ENCODE assay signal across 10 cellular contexts in the genomic region with DNA sequence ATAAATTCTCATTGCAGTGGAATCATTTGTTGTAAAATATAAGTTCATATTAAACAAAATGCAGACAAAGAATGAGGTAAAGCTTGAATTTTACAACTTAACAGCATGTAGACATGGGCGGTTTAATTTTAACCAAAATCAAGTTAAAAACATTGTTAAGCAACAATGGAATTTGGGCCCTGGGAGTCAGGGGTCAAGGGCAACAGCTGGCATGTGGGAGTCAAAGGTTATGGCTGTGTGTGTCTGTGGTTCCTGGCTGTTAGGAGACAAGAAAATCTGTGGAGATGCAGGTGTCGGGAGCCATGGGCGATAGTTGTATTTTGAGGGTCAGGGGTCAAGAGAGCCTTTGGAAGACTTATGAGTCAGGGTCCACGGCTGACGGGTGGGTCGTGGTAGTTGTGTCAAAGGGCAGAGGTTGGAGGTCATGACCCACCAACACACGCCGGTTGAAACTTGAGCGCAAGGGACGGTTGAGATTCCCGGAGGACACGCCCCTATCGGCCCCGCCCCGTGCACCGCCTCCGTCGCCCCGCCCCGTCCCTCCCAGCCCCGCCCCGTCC. TPM values are rescaled to one million over a fixed set of nuclear protein-coding genes. Genes with fewer than 3 reads are reported as not detected.
DNase-seq lines count a peak whose midpoint lies in the region; ATAC-seq and TF ChIP-seq lines count a peak whose summit lies in the region.
"Had no signal": no experiment of that assay in that cellular context is flagged by ENCODE, and none has a peak within 500 bp of the region (broad histone marks: within the 10 kb centered on the region; RNA-seq: fewer than 3 reads in every experiment).

No MANE protein-coding gene starts in this region.

- H3K36me3 Mint-ChIP-seq in immature natural killer cell (peaks cover 4 to 14% (median 11%) of the 10 kb centered on the region in 3 donors), T-cell (peaks cover 10% of the 10 kb centered on the region)
- H3K36me3 Mint-ChIP-seq in stimulated activated naive B cell treated with anti-CD40 and anti-IgM and Interleukin-4, amounts not matched to agents 10 μg/mL and 1 μg/mL and 100 μg/mL, for 72 hours, result peaks cover 10 to 14% of the 10 kb centered on the region in 2 donors

- H3K4me1 Mint-ChIP-seq in immature natural killer cell, result peaks cover 19 to 27% of the 10 kb centered on the region in 2 donors
- peaks cover 0 to 4% of the 10 kb centered on the region in 2 donors for H3K4me1 Mint-ChIP-seq in stimulated activated naive B cell treated with anti-CD40 and anti-IgM and Interleukin-4, amounts not matched to agents 10 μg/mL and 1 μg/mL and 100 μg/mL, for 72 hours
- peaks cover 0 to 8% (median 6%) of the 10 kb centered on the region in 3 donors for H3K4me1 Mint-ChIP-seq in T-cell

- H3K4me3 Mint-ChIP-seq in immature natural killer cell (peak overlapping the region; percentile 77 to 92 (median 81)), T-cell (peak overlapping the region in 1 of 3 donors; percentile 52)
- H3K4me3 Mint-ChIP-seq in stimulated activated naive B cell treated with anti-CD40 and anti-IgM and Interleukin-4, amounts not matched to agents 10 μg/mL and 1 μg/mL and 100 μg/mL, for 72 hours, result peak overlapping the region; percentile 7 to 30

- ATAC-seq in stimulated activated naive B cell treated with anti-CD40 and anti-IgM and Interleukin-4, amounts not matched to agents 10 μg/mL and 1 μg/mL and 100 μg/mL, for 72 hours (replicated peaks), result no peak
- ATAC-seq in T-cell (replicated peaks in 1 of 4), result no peak

- H3K9me3 Mint-ChIP-seq in immature natural killer cell (peaks cover 12 to 24% (median 18%) of the 10 kb centered on the region in 6 donors), T-cell (peaks cover 19 to 21% (median 20%) of the 10 kb centered on the region in 3 donors)
- H3K9me3 Mint-ChIP-seq in stimulated activated naive B cell treated with anti-CD40 and anti-IgM and Interleukin-4, amounts not matched to agents 10 μg/mL and 1 μg/mL and 100 μg/mL, for 72 hours, result peaks cover 18 to 24% of the 10 kb centered on the region in 2 donors

- CTCF ChIA-PET in T-cell (lab: Charles Lee), result no interaction called here

- H3K4me3 ChIP-seq in astrocyte of the spinal cord (ENCODE audit: low read depth, low read length), result peak overlapping the region; percentile 9

- peak overlapping the region in 4 of 6 donors; percentile 36 to 84 (median 44) for H3K27ac Mint-ChIP-seq in immature natural killer cell
- H3K27ac Mint-ChIP-seq in stimulated activated naive B cell treated with anti-CD40 and anti-IgM and Interleukin-4, amounts not matched to agents 10 μg/mL and 1 μg/mL and 100 μg/mL, for 72 hours, result peak overlapping the region; percentile 72
- no peak overlapping the region for H3K27ac Mint-ChIP-seq in T-cell

- H3K27me3 Mint-ChIP-seq in immature natural killer cell (ENCODE audit: low read depth in 3 of 3) (peaks cover 0 to 7% (median 7%) of the 10 kb centered on the region in 3 donors), T-cell (peaks cover 35 to 44% of the 10 kb centered on the region in 2 donors)
- peaks cover 48 to 55% of the 10 kb centered on the region in 2 donors for H3K27me3 Mint-ChIP-seq in stimulated activated naive B cell treated with anti-CD40 and anti-IgM and Interleukin-4, amounts not matched to agents 10 μg/mL and 1 μg/mL and 100 μg/mL, for 72 hours

- TF ChIP-seq CTCF in astrocyte of the spinal cord (IDR thresholded peaks at IDR 0.05; ENCODE audit: low read depth, low read length), result no peak

- DNase-seq in NCI-H2171 treated with DMSO at 0.1 percent for 48 hours (lab: John Stamatoyannopoulos, UW) (peak; percentile 27), NCI-H2171 (lab: John Stamatoyannopoulos, UW) (no peak), astrocyte of the spinal cord (ENCODE audit: low read depth, low spot score) (no peak), immature natural killer cell (peak in 1 of 3 donors; percentile 2), T-cell (no peak), GDM1 (lab: John Stamatoyannopoulos, UW) (no peak), NCI-H1092 (lab: John Stamatoyannopoulos, UW) (no peak)
- no peak for DNase-seq in stimulated activated naive B cell treated with anti-CD40 and anti-IgM and Interleukin-4, amounts not matched to agents 10 μg/mL and 1 μg/mL and 100 μg/mL, for 72 hours
- DNase-seq: NCI-H187 treated with DMSO at 0.1 percent for 48 hours had no signal

- in situ Hi-C loops in astrocyte of the spinal cord (cut with HindIII; ENCODE audit: low sequenced_read_pairs), result no loop called here

- POLR2A ChIA-PET in T-cell (lab: Charles Lee), result no interaction called here

RNA-seq across cellular contexts. Expression of a gene that starts 0.4 kb away (rescaled TPM):
- 1 to 10 TPM in 2 of 3 donors, under 1 TPM in 1; 0.91 to 4.8 (median 1.7) TPM for polyA plus RNA-seq in immature natural killer cell
- total RNA-seq in T-cell, result under 1 TPM in 3 of 5 donors, not detected in 2; 0.41 to 0.62 (median 0.58) TPM
- total RNA-seq: A172 had no signal

Comparison
In these comparisons a context has a peak if more than half of its experiments do, and no peak if none do; other contexts are left out.
1. H3K27ac Mint-ChIP-seq: peak in immature natural killer cell (4 of 6) and stimulated activated naive B cell treated with anti-CD40 and anti-IgM and Interleukin-4, amounts not matched to agents 10 μg/mL and 1 μg/mL and 100 μg/mL, for 72 hours (single experiment); none in T-cell (0 of 2).